In genomic region chr9:91338681-91339080, GRCh38 we compare ENCODE assay signal across 7 cellular contexts.
"Had no signal": no experiment of that assay in that cellular context is flagged by ENCODE, and none has a peak within 500 bp of the region (broad histone marks: within the 10 kb centered on the region; RNA-seq: fewer than 3 reads in every experiment).

No MANE protein-coding gene starts in this region.

- H3K27ac Mint-ChIP-seq: H9, HFFc6 had no signal

- H3K4me3 ChIP-seq: GM23338 had no signal

- H3K27ac ChIP-seq: KMS-11 had no signal

- H3K9me3 Mint-ChIP-seq: HFFc6 had no signal

- H3K4me3 Mint-ChIP-seq: GM23338, H9, HFFc6 had no signal

- DNase-seq: H9, HFFc6, IMR-90, KBM-7 had no signal

- H3K4me2 ChIP-seq: GM23338, KMS-11 had no signal

- ATAC-seq: GM23338, HCT116 had no signal

- H3K9ac ChIP-seq: KMS-11 had no signal
